Comparison of ENCODE assay signal across 8 cellular contexts in genomic region chr7:16891338-16891737, GRCh38. TPM values are rescaled to one million over a fixed set of nuclear protein-coding genes. Genes with fewer than 3 reads are reported as not detected.
DNase-seq lines count a peak whose midpoint lies in the region; ATAC-seq and TF ChIP-seq lines count a peak whose summit lies in the region.

No MANE protein-coding gene starts in this region.

- no TSS peak for BruUV-seq in OCI-LY7 (replicated peaks; lab: Mats Ljungman, UMichigan)

- no peaks in the 10 kb centered on the region for H3K9me3 ChIP-seq in OCI-LY7 (ENCODE audit: low read length)

- POLR2A ChIA-PET in OCI-LY7 (lab: Charles Lee) = interaction anchor here (1.3 kb wide), 1 partner anchor 10 kb away, joined by 3 read pairs; the partner anchor contains the start of gene AGR3

- ATAC-seq in HG03378 (IDR thresholded peaks at IDR 0.05; ENCODE audit: unreplicated experiment) (peak; percentile 73), HG03439 (IDR thresholded peaks at IDR 0.05; ENCODE audit: unreplicated experiment) (no peak)

- no peak overlapping the region for H3K4me2 ChIP-seq in OCI-LY7 (ENCODE audit: low read length)

- H3K27me3 Mint-ChIP-seq in nephron (ENCODE audit: low read depth) = no peaks in the 10 kb centered on the region

- H3K4me1 ChIP-seq in OCI-LY7 (ENCODE audit: insufficient read depth, low read length, poor library complexity, severe bottlenecking) = no peaks in the 10 kb centered on the region

- no peaks in the 10 kb centered on the region for H3K9me2 ChIP-seq in OCI-LY7 (ENCODE audit: insufficient read depth, low read length)

- no peaks in the 10 kb centered on the region for H3K36me3 ChIP-seq in OCI-LY7 (ENCODE audit: insufficient read depth, low read length)

- peak; percentile 34 for TF ChIP-seq CTCF in GM10266 (IDR thresholded peaks at IDR 0.05; ENCODE audit: control insufficient read depth, insufficient read depth, low read depth, missing control alignments)
- TF ChIP-seq CTCF in OCI-LY7 (conservative IDR thresholded peaks at IDR 0.05; ENCODE audit: low read length) = peak; percentile 30; the same call in 1 of the 2 replicates
- peak; percentile 48 to 63 (median 60) for TF ChIP-seq CTCF in nephron (IDR thresholded peaks at IDR 0.05; ENCODE audit: unreplicated experiment in 3 of 3)

- intact Hi-C loops in OCI-LY7 (cut with micrococcal nuclease; ENCODE audit: unreplicated experiment) = no loop called here

- no peak overlapping the region for H3K4me3 Mint-ChIP-seq in nephron

- H3K4me3 ChIP-seq in OCI-LY7 (ENCODE audit: low read depth, low read length, poor library complexity, severe bottlenecking) = no peak overlapping the region

- CTCF ChIA-PET in OCI-LY7 (lab: Charles Lee; ENCODE audit: unreplicated experiment) = no interaction called here

- peak; percentile 28 for DNase-seq in AG08396 (ENCODE audit: low spot score)
- DNase-seq in GM10266 (ENCODE audit: extremely low spot score) = no peak
- DNase-seq in OCI-LY7 (ENCODE audit: low spot score) = peak; percentile 2
- peak; percentile 29 for DNase-seq in epithelial cell of prostate (ENCODE audit: low read depth, low spot score)
- DNase-seq in stimulated activated CD8-positive, alpha-beta memory T cell treated with anti-CD3 and anti-CD28 coated beads, Interleukin-4, amount 100 ng/mL, for 48 hours = no peak

- H3K4me1 Mint-ChIP-seq in nephron = no peaks in the 10 kb centered on the region

- H4K20me1 ChIP-seq in OCI-LY7 (ENCODE audit: insufficient read depth, low read length) = no peaks in the 10 kb centered on the region

- H3K27ac ChIP-seq in OCI-LY7 (ENCODE audit: low read depth, low read length, poor library complexity, severe bottlenecking) = no peak overlapping the region
- no peak overlapping the region for H3K27ac ChIP-seq in epithelial cell of prostate

- H3K79me2 ChIP-seq in OCI-LY7 (ENCODE audit: insufficient read depth, low read depth, low read length) = no peaks in the 10 kb centered on the region

- H3K9me3 Mint-ChIP-seq in nephron = no peaks in the 10 kb centered on the region

- H2AFZ ChIP-seq in OCI-LY7 (ENCODE audit: low read length) = no peak overlapping the region

- H3K27ac Mint-ChIP-seq in nephron = no peak overlapping the region

- H3K36me3 Mint-ChIP-seq in nephron (ENCODE audit: low read depth) = no peaks in the 10 kb centered on the region

RNA-seq across cellular contexts. Expression of gene AGR3, which starts 9.6 kb away (rescaled TPM):
- total RNA-seq in OCI-LY7 (2014; rRNA removed; shearing (Covaris generic)) = not detected in 2 replicates
- total RNA-seq in OCI-LY7 (2022) = not detected in 2 replicates

Comparison
In these comparisons a context has a peak if more than half of its experiments do, and no peak if none do; other contexts are left out.
1. DNase-seq: peak in AG08396 (single experiment), OCI-LY7 (single experiment) and epithelial cell of prostate (single experiment); none in GM10266 (single experiment) and stimulated activated CD8-positive, alpha-beta memory T cell treated with anti-CD3 and anti-CD28 coated beads, Interleukin-4, amount 100 ng/mL, for 48 hours (single experiment).
2. Peak in every context shown above with its lines, with median percentiles within 50 percentile points of each other: CTCF ChIP-seq.